8 cellular contexts compared by ENCODE assay signal in genomic region chr17:72592242-72592966, GRCh38.
DNase-seq lines count a peak whose midpoint lies in the region; ATAC-seq and TF ChIP-seq lines count a peak whose summit lies in the region.

No MANE protein-coding gene starts in this region.

- TF ChIP-seq CTCF in Panc1 (IDR thresholded peaks at IDR 0.05) (no peak), glutamatergic neuron (IDR thresholded peaks at IDR 0.05; ENCODE audit: partially characterized antibody, unreplicated experiment) (no peak), omental fat pad (IDR thresholded peaks at IDR 0.05) (no peak), thyroid gland (IDR thresholded peaks at IDR 0.05) (no peak)

- 1 to 6% methylated on average over 19 to 20 of the region's 71 CpGs for WGBS in thyroid gland, 2 donors

- in situ Hi-C loops in GM18951 (cut with MboI; ENCODE audit: low sequenced_read_pairs, unreplicated experiment) (no loop called here), Panc1 (cut with HindIII; ENCODE audit: low pct_unique_long_range_greater_than_20kb, low sequenced_read_pairs) (no loop called here)

- H3K27me3 ChIP-seq in Panc1 (ENCODE audit: control insufficient read depth, insufficient read depth, low read length) (no peaks in the 10 kb centered on the region), thyroid gland (peaks cover 9% of the 10 kb centered on the region)

- peaks cover 26% of the 10 kb centered on the region for H3K4me1 Mint-ChIP-seq in activated naive CD8-positive, alpha-beta T cell (ENCODE audit: low read depth)
- peaks cover 14% of the 10 kb centered on the region for H3K4me1 Mint-ChIP-seq in glutamatergic neuron (ENCODE audit: low read depth, unreplicated experiment)

- H3K27ac ChIP-seq in Panc1 (ENCODE audit: low read length) (peak overlapping the region; percentile 96), thyroid gland (no peak overlapping the region)

- TF ChIP-seq POLR2A in GM18951 (IDR thresholded peaks at IDR 0.05; ENCODE audit: extremely low read depth, insufficient read depth, insufficient read length) (peak; percentile 98), thyroid gland (IDR thresholded peaks at IDR 0.05) (peak in 1 of 2 donors; percentile 38)

- H3K27me3 Mint-ChIP-seq in activated naive CD8-positive, alpha-beta T cell, result peaks cover 32% of the 10 kb centered on the region
- H3K27me3 Mint-ChIP-seq in glutamatergic neuron (ENCODE audit: unreplicated experiment), result peaks cover 9% of the 10 kb centered on the region

- no peaks in the 10 kb centered on the region for H3K9me3 Mint-ChIP-seq in activated naive CD8-positive, alpha-beta T cell (ENCODE audit: low read depth)
- peaks cover 4% of the 10 kb centered on the region for H3K9me3 Mint-ChIP-seq in glutamatergic neuron (ENCODE audit: unreplicated experiment)

- no TSS peak for BruUV-seq in Panc1 (replicated peaks; lab: Mats Ljungman, UMichigan)

- peaks cover 7% of the 10 kb centered on the region; the same call in 1 of the 2 replicates for H3K36me3 ChIP-seq in Panc1 (ENCODE audit: control insufficient read depth, insufficient read depth, low read length)
- H3K36me3 ChIP-seq in thyroid gland, result no peaks in the 10 kb centered on the region

- H3K36me3 Mint-ChIP-seq in activated naive CD8-positive, alpha-beta T cell, result no peaks in the 10 kb centered on the region
- peaks cover 4% of the 10 kb centered on the region for H3K36me3 Mint-ChIP-seq in glutamatergic neuron (ENCODE audit: unreplicated experiment)

- H3K4me3 ChIP-seq in Panc1 (ENCODE audit: low read depth in 2 of 2, low read length in 2 of 2) (peak overlapping the region; percentile 89 to 94), thyroid gland (replicated peaks in 1 of 3) (peak overlapping the region in 2 of 3 donors; percentile 17 to 21)

- POLR2A ChIA-PET in Panc1 (lab: Charles Lee), result interaction anchor here (0.6 to 1.3 kb wide), 3 partner anchors 26 to 124 kb away, joined by 3 to 4 read pairs (median 4); no protein-coding TSS in a partner anchor

- H3K4me3 Mint-ChIP-seq in activated naive CD8-positive, alpha-beta T cell, result peak overlapping the region; percentile 86
- H3K4me3 Mint-ChIP-seq in glutamatergic neuron (ENCODE audit: unreplicated experiment), result peak overlapping the region; percentile 97

- no peaks in the 10 kb centered on the region for H3K9me3 ChIP-seq in Panc1 (ENCODE audit: control insufficient read depth, insufficient read depth, low read depth, low read length)
- H3K9me3 ChIP-seq in thyroid gland, result no peaks in the 10 kb centered on the region

- H3K4me1 ChIP-seq in Panc1 (ENCODE audit: control insufficient read depth, insufficient read depth, low read length) (peaks cover 26% of the 10 kb centered on the region), thyroid gland (peaks cover 10 to 15% of the 10 kb centered on the region in 2 donors)

- DNase-seq in AG08396 (ENCODE audit: low spot score), result peak; percentile 98
- DNase-seq in Panc1 (ENCODE audit: low read depth, low spot score), result no peak
- DNase-seq in glutamatergic neuron, result peak; percentile 89
- DNase-seq in omental fat pad (ENCODE audit: low spot score), result no peak
- DNase-seq in thyroid gland, result peak; percentile 15 to 21

- no peak overlapping the region for H3K27ac Mint-ChIP-seq in activated naive CD8-positive, alpha-beta T cell
- H3K27ac Mint-ChIP-seq in glutamatergic neuron (ENCODE audit: unreplicated experiment), result peak overlapping the region; percentile 74

- CTCF ChIA-PET in Panc1 (lab: Charles Lee), result interaction anchor here (0.7 to 1.0 kb wide), 3 partner anchors 36 to 597 kb away, joined by 3 to 5 read pairs (median 4); no protein-coding TSS in a partner anchor

- intact Hi-C loops in Panc1 (cut with micrococcal nuclease; ENCODE audit: unreplicated experiment), result loop anchor here (10.0 kb wide), 1 partner anchor 122 kb away; no protein-coding TSS in a partner anchor
- intact Hi-C loops in thyroid gland (cut with DNase I), result no loop called here

- peak; percentile 73 for ATAC-seq in HG03521 (IDR thresholded peaks at IDR 0.05; ENCODE audit: unreplicated experiment)
- ATAC-seq in Panc1, result peak; percentile 83
- peak; percentile 70 for ATAC-seq in omental fat pad (ENCODE audit: low FRiP score)

Comparison
In these comparisons a context has a peak if more than half of its experiments do, and no peak if none do; other contexts are left out.
1. DNase-seq: peak in AG08396 (single experiment), glutamatergic neuron (single experiment) and thyroid gland (2 of 2); none in Panc1 (single experiment) and omental fat pad (single experiment).
2. Peak in every context shown above with its lines, with median percentiles within 50 percentile points of each other: ATAC-seq.